Comparison of ENCODE assay signal across 1 cellular context in genomic region chr13:84823528-84823927, GRCh38.
TF ChIP-seq lines count a peak whose summit lies in the region.

No MANE protein-coding gene starts in this region.

TF ChIP-seq in H1, 55 proteins besides CTCF, POLR2A, EP300 and RAD21 (continued from another document):
- TF ChIP-seq CHD7 (IDR thresholded peaks at IDR 0.05; ENCODE audit: insufficient replicate concordance, low read length) (no peak), RXRA (IDR thresholded peaks at IDR 0.05; ENCODE audit: insufficient read depth, low read depth, low read length) (no peak), POLR2AphosphoS5 (IDR thresholded peaks at IDR 0.05; ENCODE audit: low read depth, low read length) (no peak), NRF1 (IDR thresholded peaks at IDR 0.05; ENCODE audit: low read depth, low read length) (no peak), NANOG (IDR thresholded peaks at IDR 0.05; ENCODE audit: insufficient read depth, low read depth, low read length, poor library complexity, severe bottlenecking) (no peak), EGR1 (IDR thresholded peaks at IDR 0.05; ENCODE audit: borderline replicate concordance, low read depth, low read length) (no peak), CREB1 (IDR thresholded peaks at IDR 0.05) (no peak), CTBP2 (IDR thresholded peaks at IDR 0.05; ENCODE audit: borderline replicate concordance, insufficient read depth, insufficient read length, low read length) (no peak), CEBPB (IDR thresholded peaks at IDR 0.05; ENCODE audit: low read depth, low read length) (no peak), HDAC2 (IDR thresholded peaks at IDR 0.05; ENCODE audit: borderline replicate concordance in 1 of 2, low read depth in 2 of 2, low read length in 2 of 2) (no peak), SIN3A (conservative IDR thresholded peaks at IDR 0.05 in 1 of 2, IDR thresholded peaks at IDR 0.05 in 1 of 2; ENCODE audit: low read depth in 1 of 2, low read length in 2 of 2) (no peak), ZNF274 (IDR thresholded peaks at IDR 0.05; ENCODE audit: borderline replicate concordance, extremely low read depth, low read length) (no peak), PHF8 (conservative IDR thresholded peaks at IDR 0.05; ENCODE audit: low read depth, low read length) (no peak), BACH1 (IDR thresholded peaks at IDR 0.05; ENCODE audit: low read length) (no peak), CHD1 (IDR thresholded peaks at IDR 0.05; ENCODE audit: low read depth, low read length) (no peak), SRF (IDR thresholded peaks at IDR 0.05; ENCODE audit: low read depth, low read length) (no peak), SIX5 (IDR thresholded peaks at IDR 0.05; ENCODE audit: low read depth, low read length) (no peak), E2F6 (IDR thresholded peaks at IDR 0.05) (no peak)
